In genomic region chr1:226479432-226479831, GRCh38 we compare ENCODE assay signal across 1 cellular context.
TF ChIP-seq lines count a peak whose summit lies in the region.

No MANE protein-coding gene starts in this region.

TF ChIP-seq in HepG2, 621 proteins besides CTCF, POLR2A, EP300 and RAD21 (continued from another document and continues in another):
- TF ChIP-seq ZNF318 (CRISPR knock-in tag; IDR thresholded peaks at IDR 0.05): no peak
- no peak for TF ChIP-seq GABPB1 (CRISPR knock-in tag; IDR thresholded peaks at IDR 0.05)
- TF ChIP-seq SP5 (CRISPR knock-in tag; IDR thresholded peaks at IDR 0.05; ENCODE audit: borderline replicate concordance, low read depth): 0 out of 2 replicates have a peak, but pooled peaks have one; percentile 19
- TF ChIP-seq ZNF343 (CRISPR knock-in tag; IDR thresholded peaks at IDR 0.05): no peak
- TF ChIP-seq ZNF431 (CRISPR knock-in tag; IDR thresholded peaks at IDR 0.05; ENCODE audit: borderline replicate concordance, low read depth): no peak
- TF ChIP-seq YEATS4 (CRISPR knock-in tag; IDR thresholded peaks at IDR 0.05; ENCODE audit: borderline replicate concordance): no peak
- TF ChIP-seq GPN1 (CRISPR knock-in tag; IDR thresholded peaks at IDR 0.05; ENCODE audit: borderline replicate concordance): no peak
- TF ChIP-seq ZNF367 (CRISPR knock-in tag; IDR thresholded peaks at IDR 0.05; ENCODE audit: borderline replicate concordance): no peak
- no peak for TF ChIP-seq HOXA7 (CRISPR knock-in tag; IDR thresholded peaks at IDR 0.05)
- TF ChIP-seq GLMP (CRISPR knock-in tag; IDR thresholded peaks at IDR 0.05; ENCODE audit: borderline replicate concordance): no peak
- no peak for TF ChIP-seq ZNF180 (CRISPR knock-in tag; IDR thresholded peaks at IDR 0.05; ENCODE audit: borderline replicate concordance, low read depth)
- TF ChIP-seq YY1 (IDR thresholded peaks at IDR 0.05; ENCODE audit: insufficient read depth, insufficient replicate concordance, low read depth, low read length): no peak
- no peak for TF ChIP-seq ZNF350 (CRISPR knock-in tag; IDR thresholded peaks at IDR 0.05; ENCODE audit: borderline replicate concordance, low read depth)
- peak; percentile 25; the same call in 1 of the 2 replicates for TF ChIP-seq AHDC1 (CRISPR knock-in tag; IDR thresholded peaks at IDR 0.05; ENCODE audit: borderline replicate concordance)
- TF ChIP-seq HMGXB3 (CRISPR knock-in tag; IDR thresholded peaks at IDR 0.05; ENCODE audit: borderline replicate concordance): no peak
- no peak for TF ChIP-seq ZNF280B (CRISPR knock-in tag; IDR thresholded peaks at IDR 0.05; ENCODE audit: borderline replicate concordance)
- TF ChIP-seq MATR3 (CRISPR knock-in tag; IDR thresholded peaks at IDR 0.05): no peak
- no peak for TF ChIP-seq MYC (CRISPR knock-in tag; IDR thresholded peaks at IDR 0.05; ENCODE audit: borderline replicate concordance)
- TF ChIP-seq HIVEP1 (CRISPR knock-in tag; IDR thresholded peaks at IDR 0.05): no peak
- peak; percentile 74 for TF ChIP-seq NR2F2 (IDR thresholded peaks at IDR 0.05; ENCODE audit: borderline replicate concordance, low read depth)
- TF ChIP-seq RFX1 (IDR thresholded peaks at IDR 0.05): no peak
- no peak for TF ChIP-seq GPBP1L1 (CRISPR knock-in tag; IDR thresholded peaks at IDR 0.05)
- 0 out of 2 replicates have a peak, but pooled peaks have one; percentile 19 for TF ChIP-seq PATZ1 (CRISPR knock-in tag; IDR thresholded peaks at IDR 0.05)
- no peak for TF ChIP-seq SUZ12 (IDR thresholded peaks at IDR 0.05; ENCODE audit: low read depth, low read length)
- no peak for TF ChIP-seq ZNF547 (CRISPR knock-in tag; IDR thresholded peaks at IDR 0.05)
- TF ChIP-seq ZNF205 (CRISPR knock-in tag; IDR thresholded peaks at IDR 0.05): no peak
